In the genomic region with DNA sequence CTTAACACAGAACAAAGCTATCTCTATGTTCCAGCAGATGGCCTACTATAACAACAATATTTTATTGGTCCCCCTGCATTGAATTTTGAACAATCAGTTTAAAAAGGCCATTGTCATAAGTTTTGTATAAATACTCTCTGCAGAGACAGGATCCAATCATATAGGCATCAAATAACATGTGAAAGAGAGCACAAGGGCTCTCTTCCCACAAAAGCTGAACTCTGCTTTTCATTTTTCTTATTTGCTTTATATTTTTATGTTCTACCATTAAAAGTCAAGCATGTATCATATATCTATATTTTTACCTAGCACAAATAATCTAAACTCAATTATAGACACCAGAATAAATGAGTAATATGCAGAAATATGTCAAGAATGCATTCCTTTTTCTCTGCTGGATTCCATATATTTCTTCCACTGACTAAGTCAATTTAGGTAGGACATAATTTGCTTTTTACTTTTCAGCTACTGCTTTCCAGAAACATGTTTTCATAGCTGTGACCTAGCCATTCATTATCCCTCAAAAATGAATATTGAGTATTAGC, we compare ENCODE assay signal across 21 cellular contexts.
DNase-seq lines count a peak whose midpoint lies in the region; ATAC-seq and TF ChIP-seq lines count a peak whose summit lies in the region.
"Had no signal": no experiment of that assay in that cellular context is flagged by ENCODE, and none has a peak within 500 bp of the region (broad histone marks: within the 10 kb centered on the region; RNA-seq: fewer than 3 reads in every experiment).

No MANE protein-coding gene starts in this region.

- peak; percentile 14 for TF ChIP-seq CTCF in retinal pigment epithelial cell (conservative IDR thresholded peaks at IDR 0.05; ENCODE audit: low read depth, low read length)
- no peak for TF ChIP-seq CTCF in body of pancreas (IDR thresholded peaks at IDR 0.05)

- H3K27ac ChIP-seq in body of pancreas: no peak overlapping the region
- H3K27ac ChIP-seq: left ventricle myocardium inferior, thyroid gland had no signal

- H3K4me1 ChIP-seq in body of pancreas: no peaks in the 10 kb centered on the region
- H3K4me1 ChIP-seq: left ventricle myocardium inferior, thyroid gland had no signal

- H3K36me3 ChIP-seq in body of pancreas (replicated peaks in 1 of 2; ENCODE audit: insufficient read depth in 1 of 2, low read depth in 2 of 2): no peaks in the 10 kb centered on the region
- H3K36me3 ChIP-seq: left ventricle myocardium inferior, MG63, thyroid gland had no signal

- DNase-seq in NCI-H2107 treated with DMSO at 0.1 percent for 48 hours (lab: John Stamatoyannopoulos, UW; ENCODE audit: unreplicated experiment): peak; percentile 18
- no peak for DNase-seq in NCI-H2107 (lab: John Stamatoyannopoulos, UW)
- DNase-seq in NCI-H1694 treated with DMSO at 0.1 percent for 48 hours (lab: John Stamatoyannopoulos, UW): peak; percentile 65
- peak; percentile 8 for DNase-seq in amniotic epithelial cell (ENCODE audit: low read depth)
- peak; percentile 18 for DNase-seq in retinal pigment epithelial cell (ENCODE audit: low read depth)
- no peak for DNase-seq in body of pancreas
- no peak for DNase-seq in NCI-H1930 (lab: John Stamatoyannopoulos, UW)
- DNase-seq: activated CD8-positive, alpha-beta T cell treated with anti-CD3 and anti-CD28 coated beads for 36 hours; activated T-cell treated with anti-CD3 and anti-CD28 coated beads, Interleukin-2, amount 50 U/mL, for 4 hours; CD4-positive, alpha-beta T cell; dorsolateral prefrontal cortex; left ventricle myocardium inferior; MG63; retina; SHP77 treated with DMSO at 0.1 percent for 48 hours; stimulated activated CD4-positive, alpha-beta T cell treated with anti-CD3 and anti-CD28 coated beads, Interleukin-15, amount 100 ng/mL, for 24 hours; thyroid gland had no signal

- H3K4me3 ChIP-seq in retinal pigment epithelial cell (ENCODE audit: low read length): no peak overlapping the region
- H3K4me3 ChIP-seq in body of pancreas: no peak overlapping the region
- H3K4me3 ChIP-seq: dorsolateral prefrontal cortex, left ventricle myocardium inferior, MG63, thyroid gland had no signal

- no peaks in the 10 kb centered on the region for H3K9me3 ChIP-seq in body of pancreas
- H3K9me3 ChIP-seq: left ventricle myocardium inferior, MG63, thyroid gland had no signal

- intact Hi-C loops in body of pancreas (cut with DNase I): no loop called here

- ATAC-seq in body of pancreas (no peak), HG03354 (IDR thresholded peaks at IDR 0.05; ENCODE audit: poor library complexity, severe bottlenecking, unreplicated experiment) (no peak)
- ATAC-seq: activated CD8-positive, alpha-beta T cell treated with anti-CD3 and anti-CD28 coated beads for 36 hours; activated T-cell treated with anti-CD3 and anti-CD28 coated beads, Interleukin-2, amount 50 U/mL, for 4 hours; HepG2; stimulated activated memory B cell treated with anti-CD40 and anti-IgM and Interleukin-4, amounts not matched to agents 10 μg/mL and 1 μg/mL and 100 μg/mL, for 72 hours; WTC11 had no signal

- TF ChIP-seq POLR2A in body of pancreas (IDR thresholded peaks at IDR 0.05): no peak

- no peaks in the 10 kb centered on the region for H3K27me3 ChIP-seq in body of pancreas
- H3K27me3 ChIP-seq: dorsolateral prefrontal cortex, MG63, thyroid gland had no signal

Comparison
In these comparisons a context has a peak if more than half of its experiments do, and no peak if none do; other contexts are left out.
1. DNase-seq: peak in NCI-H2107 treated with DMSO at 0.1 percent for 48 hours (single experiment), NCI-H1694 treated with DMSO at 0.1 percent for 48 hours (single experiment), amniotic epithelial cell (single experiment) and retinal pigment epithelial cell (single experiment); none in NCI-H2107 (single experiment), body of pancreas (0 of 4) and NCI-H1930 (0 of 2).